2 cellular contexts compared by ENCODE assay signal in the genomic region with DNA sequence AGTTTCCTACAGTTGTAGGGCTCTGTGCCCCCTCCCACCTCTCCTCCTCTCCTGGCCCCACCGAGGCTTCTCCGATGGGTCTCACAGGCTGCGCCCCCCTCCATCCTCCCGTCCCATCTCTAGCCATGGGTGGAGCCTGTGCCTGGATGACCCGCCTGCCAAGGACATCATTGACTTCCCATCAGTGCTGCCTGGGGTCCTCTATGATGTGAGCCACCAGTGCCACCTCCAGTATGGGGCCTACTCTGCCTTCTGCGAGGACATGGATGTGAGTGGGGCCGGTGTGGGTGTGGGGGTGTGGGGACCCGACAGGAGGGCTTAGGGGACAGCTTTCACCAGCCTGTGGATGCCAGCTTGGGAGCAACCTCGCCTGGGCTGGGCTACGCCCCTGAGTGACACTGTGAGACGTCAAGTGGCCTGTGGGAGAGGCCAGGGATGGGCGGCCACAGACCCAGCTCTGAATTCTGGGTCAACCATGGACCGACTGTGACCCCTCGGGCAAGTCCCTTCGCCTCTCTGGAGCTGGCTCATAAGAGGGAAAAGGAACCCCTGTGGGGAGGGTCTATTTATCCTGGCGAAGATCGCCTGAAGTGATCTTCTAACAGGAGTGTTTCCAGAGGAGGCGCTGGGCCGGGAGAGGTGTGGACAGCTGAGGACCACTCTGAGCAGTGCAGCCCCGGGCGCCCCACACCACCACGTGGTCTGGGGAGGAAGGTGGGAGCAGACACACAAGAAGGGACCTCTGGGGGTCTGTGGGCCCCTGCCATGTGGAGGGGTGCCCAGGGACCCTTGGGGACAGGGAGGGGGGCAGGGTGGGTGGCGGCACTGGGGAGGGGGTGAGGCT. TPM values are rescaled to one million over a fixed set of nuclear protein-coding genes. Genes with fewer than 3 reads are reported as not detected.
"Had no signal": no experiment of that assay in that cellular context is flagged by ENCODE, and none has a peak within 500 bp of the region (broad histone marks: within the 10 kb centered on the region; RNA-seq: fewer than 3 reads in every experiment).

No MANE protein-coding gene starts in this region.

RNA-seq across cellular contexts. Expression of gene SAXO2, which starts 53.9 kb away (rescaled TPM):
- total RNA-seq: IMR-90, SK-MEL-5 had no signal
